Comparison of ENCODE assay signal across 29 cellular contexts in genomic region chr4:19128176-19128575, GRCh38.
"Had no signal": no experiment of that assay in that cellular context is flagged by ENCODE, and none has a peak within 500 bp of the region (broad histone marks: within the 10 kb centered on the region; RNA-seq: fewer than 3 reads in every experiment).

No MANE protein-coding gene starts in this region.

- ATAC-seq: stimulated activated effector memory CD8-positive, alpha-beta T cell treated with anti-CD3 and anti-CD28 coated beads, Interleukin-12 subunit alpha, Interleukin-12 subunit beta, amount 100 ng/mL, for 72 hours; stimulated activated memory B cell treated with anti-CD40 and anti-IgM and Interleukin-4, amounts not matched to agents 10 μg/mL and 1 μg/mL and 100 μg/mL, for 72 hours; stimulated activated naive B cell treated with anti-CD40 and anti-IgM and Interleukin-4, amounts not matched to agents 10 μg/mL and 1 μg/mL and 100 μg/mL, for 72 hours; stimulated activated naive CD8-positive, alpha-beta T cell treated with anti-CD3 and anti-CD28 coated beads, Interleukin-15, amount 100 ng/mL, for 72 hours; stimulated activated naive CD8-positive, alpha-beta T cell treated with anti-CD3 and anti-CD28 coated beads, Interleukin-15, Interleukin-2, amounts not matched to agents 100 U/mL and 50 U/mL, for 24 hours; upper lobe of right lung had no signal

- H3K36me3 Mint-ChIP-seq: stimulated activated effector memory CD8-positive, alpha-beta T cell treated with anti-CD3 and anti-CD28 coated beads, Interleukin-12 subunit alpha, Interleukin-12 subunit beta, amount 100 ng/mL, for 72 hours; stimulated activated memory B cell treated with anti-CD40 and anti-IgM and Interleukin-4, amounts not matched to agents 10 μg/mL and 1 μg/mL and 100 μg/mL, for 72 hours; stimulated activated naive B cell treated with anti-CD40 and anti-IgM and Interleukin-4, amounts not matched to agents 10 μg/mL and 1 μg/mL and 100 μg/mL, for 72 hours; type B pancreatic cell had no signal

- H3K27me3 Mint-ChIP-seq: stimulated activated naive B cell treated with anti-CD40 and anti-IgM and Interleukin-4, amounts not matched to agents 10 μg/mL and 1 μg/mL and 100 μg/mL, for 72 hours; stimulated activated naive CD8-positive, alpha-beta T cell treated with anti-CD3 and anti-CD28 coated beads, Interleukin-15, amount 100 ng/mL, for 72 hours; stimulated activated naive CD8-positive, alpha-beta T cell treated with anti-CD3 and anti-CD28 coated beads, Interleukin-15, Interleukin-2, amounts not matched to agents 100 ng/mL and 50 ng/mL, for 24 hours; type B pancreatic cell had no signal

- H3K4me3 ChIP-seq: stomach, suprapubic skin, testis, thoracic aorta, thyroid gland, tibial artery, tibial nerve, transverse colon, upper lobe of left lung, upper lobe of right lung, uterus, vagina had no signal

- H3K27me3 ChIP-seq: stomach, suprapubic skin, testis, thyroid gland, tibial artery, tibial nerve, transverse colon, upper lobe of left lung, upper lobe of right lung, uterus, vagina had no signal

- DNase-seq: stimulated activated CD4-positive, alpha-beta T cell treated with anti-CD3 and anti-CD28 coated beads, Interleukin-2, amount 100 ng/mL, for 48 hours; stimulated activated CD4-positive, alpha-beta T cell treated with anti-CD3 and anti-CD28 coated beads, Interleukin-4, amount 100 ng/mL, for 1 hour; stimulated activated CD4-positive, alpha-beta T cell treated with anti-CD3 and anti-CD28 coated beads, Interleukin-4, amount 100 ng/mL, for 24 hours; stimulated activated CD4-positive, alpha-beta T cell treated with anti-CD3 and anti-CD28 coated beads, Interleukin-4, amount 100 ng/mL, for 4 hours; stimulated activated CD8-positive, alpha-beta memory T cell treated with anti-CD3 and anti-CD28 coated beads, Interleukin-4, amount 100 ng/mL, for 48 hours; stimulated activated naive B cell treated with anti-CD40 and anti-IgM and Interleukin-4, amounts not matched to agents 10 μg/mL and 1 μg/mL and 100 μg/mL, for 72 hours; stimulated activated naive CD4-positive, alpha-beta T cell; stimulated activated naive CD4-positive, alpha-beta T cell treated with Interleukin-2 at 50 U/mL for 16 hours; stimulated activated naive CD8-positive, alpha-beta T cell treated with anti-CD3 and anti-CD28 coated beads, Interleukin-15, amount 100 ng/mL, for 72 hours; stimulated activated naive CD8-positive, alpha-beta T cell treated with anti-CD3 and anti-CD28 coated beads, Interleukin-15, Interleukin-2, amounts not matched to agents 100 U/mL and 50 U/mL, for 24 hours; stomach; substantia nigra; testis; thyroid gland; tibial artery; transverse colon; trophoblast cell; upper lobe of left lung; upper lobe of right lung; uterus had no signal

- H3K36me3 ChIP-seq: stomach, suprapubic skin, thoracic aorta, thyroid gland, tibial artery, tibial nerve, transverse colon, upper lobe of left lung, upper lobe of right lung, uterus, vagina had no signal

- H3K27ac Mint-ChIP-seq: stimulated activated effector memory CD8-positive, alpha-beta T cell treated with anti-CD3 and anti-CD28 coated beads, Interleukin-12 subunit alpha, Interleukin-12 subunit beta, amount 100 ng/mL, for 72 hours; stimulated activated memory B cell treated with anti-CD40 and anti-IgM and Interleukin-4, amounts not matched to agents 10 μg/mL and 1 μg/mL and 100 μg/mL, for 72 hours; stimulated activated naive B cell treated with anti-CD40 and anti-IgM and Interleukin-4, amounts not matched to agents 10 μg/mL and 1 μg/mL and 100 μg/mL, for 72 hours; stimulated activated naive CD8-positive, alpha-beta T cell treated with anti-CD3 and anti-CD28 coated beads, Interleukin-15, Interleukin-2, amounts not matched to agents 100 ng/mL and 50 ng/mL, for 24 hours; type B pancreatic cell had no signal

- H3K9me3 ChIP-seq: stomach, suprapubic skin, testis, thoracic aorta, thyroid gland, tibial artery, tibial nerve, transverse colon, upper lobe of left lung, upper lobe of right lung, uterus, vagina had no signal

- H3K4me1 Mint-ChIP-seq: stimulated activated effector memory CD8-positive, alpha-beta T cell treated with anti-CD3 and anti-CD28 coated beads, Interleukin-12 subunit alpha, Interleukin-12 subunit beta, amount 100 ng/mL, for 72 hours; stimulated activated memory B cell treated with anti-CD40 and anti-IgM and Interleukin-4, amounts not matched to agents 10 μg/mL and 1 μg/mL and 100 μg/mL, for 72 hours; stimulated activated naive B cell treated with anti-CD40 and anti-IgM and Interleukin-4, amounts not matched to agents 10 μg/mL and 1 μg/mL and 100 μg/mL, for 72 hours; stimulated activated naive CD8-positive, alpha-beta T cell treated with anti-CD3 and anti-CD28 coated beads, Interleukin-15, amount 100 ng/mL, for 72 hours had no signal

- H3K4me3 Mint-ChIP-seq: stimulated activated effector memory CD8-positive, alpha-beta T cell treated with anti-CD3 and anti-CD28 coated beads, Interleukin-12 subunit alpha, Interleukin-12 subunit beta, amount 100 ng/mL, for 72 hours; stimulated activated memory B cell treated with anti-CD40 and anti-IgM and Interleukin-4, amounts not matched to agents 10 μg/mL and 1 μg/mL and 100 μg/mL, for 72 hours; stimulated activated naive B cell treated with anti-CD40 and anti-IgM and Interleukin-4, amounts not matched to agents 10 μg/mL and 1 μg/mL and 100 μg/mL, for 72 hours; stimulated activated naive CD8-positive, alpha-beta T cell treated with anti-CD3 and anti-CD28 coated beads, Interleukin-15, amount 100 ng/mL, for 72 hours; stimulated activated naive CD8-positive, alpha-beta T cell treated with anti-CD3 and anti-CD28 coated beads, Interleukin-15, Interleukin-2, amounts not matched to agents 100 ng/mL and 50 ng/mL, for 24 hours; type B pancreatic cell had no signal

- FAIRE-seq: urothelium cell line had no signal

- H3K4me1 ChIP-seq: stomach, suprapubic skin, testis, thyroid gland, tibial artery, tibial nerve, transverse colon, upper lobe of left lung, upper lobe of right lung, uterus, vagina had no signal

- H3K27ac ChIP-seq: stomach, suprapubic skin, testis, thoracic aorta, thyroid gland, tibial artery, tibial nerve, transverse colon, upper lobe of left lung, upper lobe of right lung, uterus, vagina had no signal
